Comparison of ENCODE assay signal across 9 cellular contexts in genomic region chr5:68315679-68316271, GRCh38.
A peak's percentile ranks its signal among the peaks of the same experiment; 100 is the strongest.
DNase-seq lines count a peak whose midpoint lies in the region; ATAC-seq lines count a peak whose summit lies in the region.
"Had no signal": no experiment of that assay in that cellular context is flagged by ENCODE, and none has a peak within 500 bp of the region (broad histone marks: within the 10 kb centered on the region; RNA-seq: fewer than 3 reads in every experiment).

No MANE protein-coding gene starts in this region.

- no peaks in the 10 kb centered on the region for H3K36me3 Mint-ChIP-seq in activated T-cell treated with anti-CD3 and anti-CD28 coated beads, Interleukin-2, amount 50 U/mL, for 4 hours (ENCODE audit: insufficient read depth)

- H3K4me1 Mint-ChIP-seq in activated T-cell treated with anti-CD3 and anti-CD28 coated beads, Interleukin-2, amount 50 U/mL, for 4 hours (ENCODE audit: low read depth): peaks cover 13% of the 10 kb centered on the region

- H3K27me3 Mint-ChIP-seq in activated T-cell treated with anti-CD3 and anti-CD28 coated beads, Interleukin-2, amount 50 U/mL, for 4 hours (ENCODE audit: low read depth): peaks cover 2% of the 10 kb centered on the region

- peak; percentile 91 for ATAC-seq in GM19455 (IDR thresholded peaks at IDR 0.05; ENCODE audit: unreplicated experiment)
- peak; percentile 86 for ATAC-seq in HG03175 (IDR thresholded peaks at IDR 0.05; ENCODE audit: unreplicated experiment)
- ATAC-seq in activated T-cell treated with anti-CD3 and anti-CD28 coated beads, Interleukin-2, amount 50 U/mL, for 4 hours: peak; percentile 90 to 99

- H3K9me3 Mint-ChIP-seq in activated T-cell treated with anti-CD3 and anti-CD28 coated beads, Interleukin-2, amount 50 U/mL, for 4 hours: no peaks in the 10 kb centered on the region
- H3K9me3 Mint-ChIP-seq: dendritic cell treated with granulocyte-macrophage colony-stimulating factor and Interleukin-4, amounts not matched to agents 40 ng/mL and 50 ng/mL, for 4 days had no signal

- DNase-seq in activated T-cell treated with anti-CD3 and anti-CD28 coated beads, Interleukin-2, amount 50 U/mL, for 4 hours: peak; percentile 14
- DNase-seq in stimulated activated CD4-positive, alpha-beta T cell treated with anti-CD3 and anti-CD28 coated beads, Interleukin-4, amount 100 ng/mL, for 1 hour: peak; percentile 33
- DNase-seq in HK-2 (ENCODE audit: unreplicated experiment) (no peak), DMS 273 (lab: John Stamatoyannopoulos, UW; ENCODE audit: unreplicated experiment) (no peak), NCI-H1105 (lab: John Stamatoyannopoulos, UW) (no peak), NCI-H748 (lab: John Stamatoyannopoulos, UW; ENCODE audit: unreplicated experiment) (no peak)

- no peak overlapping the region for H3K4me3 Mint-ChIP-seq in activated T-cell treated with anti-CD3 and anti-CD28 coated beads, Interleukin-2, amount 50 U/mL, for 4 hours
- H3K4me3 Mint-ChIP-seq: dendritic cell treated with granulocyte-macrophage colony-stimulating factor and Interleukin-4, amounts not matched to agents 40 ng/mL and 50 ng/mL, for 4 days had no signal

Comparison
In these comparisons a context has a peak if more than half of its experiments do, and no peak if none do; other contexts are left out.
1. DNase-seq: peak in activated T-cell treated with anti-CD3 and anti-CD28 coated beads, Interleukin-2, amount 50 U/mL, for 4 hours (single experiment) and stimulated activated CD4-positive, alpha-beta T cell treated with anti-CD3 and anti-CD28 coated beads, Interleukin-4, amount 100 ng/mL, for 1 hour (single experiment); none in HK-2 (single experiment), DMS 273 (single experiment), NCI-H1105 (single experiment) and NCI-H748 (single experiment).
2. Peak in every context shown above with its lines, with median percentiles within 50 percentile points of each other: ATAC-seq.